1 cellular context compared by ENCODE assay signal in the genomic region with DNA sequence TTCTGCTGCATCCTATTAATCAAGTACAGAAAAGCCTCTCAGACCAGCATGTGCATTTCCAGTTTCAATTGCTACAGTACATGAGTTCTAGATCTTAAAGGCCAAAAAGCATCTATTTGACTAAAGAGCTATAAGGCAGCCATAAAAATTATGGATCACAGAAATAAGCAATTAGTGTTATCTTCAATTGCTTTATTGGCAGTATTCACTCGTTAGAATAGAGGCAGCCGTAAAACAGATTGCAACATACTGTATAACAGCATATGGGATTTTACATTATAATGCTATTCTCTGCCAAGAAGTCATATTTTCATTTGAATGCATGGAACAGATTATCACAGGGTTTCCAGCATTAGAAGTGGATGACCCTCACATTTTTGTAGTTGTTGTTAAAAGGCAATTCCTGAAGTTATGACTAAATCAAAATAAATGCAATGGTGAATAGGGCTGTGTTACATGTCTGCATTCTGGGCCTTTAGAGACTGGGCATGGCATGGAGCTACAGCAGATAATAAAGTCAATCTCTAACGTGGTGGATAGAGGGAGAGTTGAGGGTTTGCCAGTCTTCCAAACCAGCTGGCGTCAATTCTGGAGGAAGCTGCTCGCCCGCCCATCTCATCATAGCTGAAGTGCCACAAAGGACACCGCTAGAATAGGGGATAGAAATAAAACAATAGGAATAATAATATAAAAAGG.
TF ChIP-seq lines count a peak whose summit lies in the region.

No MANE protein-coding gene starts in this region.

TF ChIP-seq in HepG2, 621 proteins besides CTCF, POLR2A, EP300 and RAD21 (continued from another document):
- TF ChIP-seq, protein P1, sequence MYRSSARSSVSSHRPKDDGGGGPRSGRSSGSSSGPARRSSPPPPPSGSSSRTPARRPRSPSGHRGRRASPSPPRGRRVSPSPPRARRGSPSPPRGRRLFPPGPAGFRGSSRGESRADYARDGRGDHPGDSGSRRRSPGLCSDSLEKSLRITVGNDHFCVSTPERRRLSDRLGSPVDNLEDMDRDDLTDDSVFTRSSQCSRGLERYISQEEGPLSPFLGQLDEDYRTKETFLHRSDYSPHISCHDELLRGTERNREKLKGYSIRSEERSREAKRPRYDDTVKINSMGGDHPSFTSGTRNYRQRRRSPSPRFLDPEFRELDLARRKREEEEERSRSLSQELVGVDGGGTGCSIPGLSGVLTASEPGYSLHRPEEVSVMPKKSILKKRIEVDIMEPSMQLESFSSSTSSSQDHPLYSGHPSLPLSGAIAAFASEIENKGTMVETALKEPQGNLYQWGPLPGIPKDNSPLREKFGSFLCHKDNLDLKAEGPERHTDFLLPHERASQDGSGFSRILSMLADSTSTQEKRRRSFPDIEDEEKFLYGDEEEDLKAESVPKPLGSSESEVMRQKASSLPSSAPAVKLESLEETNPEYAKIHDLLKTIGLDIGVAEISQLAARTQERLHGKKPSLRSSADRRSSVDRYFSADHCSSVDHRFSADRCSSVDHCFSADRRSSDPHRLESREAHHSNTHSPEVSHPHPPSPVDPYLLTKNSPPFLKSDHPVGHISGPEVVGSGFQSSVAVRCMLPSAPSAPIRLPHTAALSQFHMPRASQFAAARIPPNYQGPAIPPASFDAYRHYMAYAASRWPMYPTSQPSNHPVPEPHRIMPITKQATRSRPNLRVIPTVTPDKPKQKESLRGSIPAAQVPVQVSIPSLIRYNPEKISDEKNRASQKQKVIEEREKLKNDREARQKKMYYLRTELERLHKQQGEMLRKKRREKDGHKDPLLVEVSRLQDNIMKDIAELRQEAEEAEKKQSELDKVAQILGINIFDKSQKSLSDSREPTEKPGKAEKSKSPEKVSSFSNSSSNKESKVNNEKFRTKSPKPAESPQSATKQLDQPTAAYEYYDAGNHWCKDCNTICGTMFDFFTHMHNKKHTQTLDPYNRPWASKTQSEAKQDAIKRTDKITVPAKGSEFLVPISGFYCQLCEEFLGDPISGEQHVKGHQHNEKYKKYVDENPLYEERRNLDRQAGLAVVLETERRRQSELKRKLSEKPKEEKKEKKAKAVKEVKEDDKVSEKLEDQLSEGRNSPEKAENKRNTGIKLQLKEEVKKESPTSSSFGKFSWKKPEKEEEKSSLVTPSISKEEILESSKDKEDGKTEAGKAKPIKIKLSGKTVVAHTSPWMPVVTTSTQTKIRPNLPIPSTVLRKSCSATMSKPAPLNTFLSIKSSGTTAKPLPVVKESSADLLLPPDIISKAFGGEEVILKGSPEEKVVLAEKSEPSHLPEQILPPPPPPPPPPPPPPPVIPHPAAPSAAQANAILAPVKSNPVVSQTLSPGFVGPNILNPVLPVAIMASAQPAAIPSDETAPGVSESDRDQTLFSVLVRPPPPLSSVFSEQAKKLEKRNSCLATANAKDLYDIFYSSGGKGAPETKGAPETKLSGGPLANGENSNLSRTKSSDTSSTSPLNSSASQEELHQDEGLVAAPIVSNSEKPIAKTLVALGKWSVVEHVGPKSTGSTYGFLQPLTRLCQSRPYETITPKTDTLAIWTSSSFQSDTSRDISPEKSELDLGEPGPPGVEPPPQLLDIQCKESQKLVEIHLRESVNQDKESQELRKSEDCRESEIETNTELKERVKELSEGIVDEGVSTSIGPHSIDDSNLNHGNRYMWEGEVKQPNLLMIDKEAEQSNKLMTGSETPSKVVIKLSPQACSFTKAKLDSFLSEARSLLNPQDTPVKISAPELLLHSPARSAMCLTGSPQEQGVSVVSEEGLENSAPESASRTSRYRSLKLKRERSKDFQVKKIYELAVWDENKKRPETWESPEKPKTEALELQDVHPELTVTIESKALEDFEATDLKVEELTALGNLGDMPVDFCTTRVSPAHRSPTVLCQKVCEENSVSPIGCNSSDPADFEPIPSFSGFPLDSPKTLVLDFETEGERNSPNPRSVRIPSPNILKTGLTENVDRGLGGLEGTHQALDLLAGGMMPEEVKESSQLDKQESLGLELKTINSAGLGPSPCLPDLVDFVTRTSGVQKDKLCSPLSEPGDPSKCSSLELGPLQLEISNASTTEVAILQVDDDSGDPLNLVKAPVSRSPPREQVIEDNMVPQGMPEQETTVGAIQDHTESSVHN (CRISPR knock-in tag; IDR thresholded peaks at IDR 0.05) = no peak
- TF ChIP-seq, protein P2, sequence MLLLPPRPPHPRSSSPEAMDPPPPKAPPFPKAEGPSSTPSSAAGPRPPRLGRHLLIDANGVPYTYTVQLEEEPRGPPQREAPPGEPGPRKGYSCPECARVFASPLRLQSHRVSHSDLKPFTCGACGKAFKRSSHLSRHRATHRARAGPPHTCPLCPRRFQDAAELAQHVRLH (CRISPR knock-in tag; IDR thresholded peaks at IDR 0.05; ENCODE audit: borderline replicate concordance, low read depth) = no peak
- no peak for TF ChIP-seq MBD4 (IDR thresholded peaks at IDR 0.05; ENCODE audit: borderline replicate concordance, low read length)
- TF ChIP-seq SMYD3 (CRISPR knock-in tag; IDR thresholded peaks at IDR 0.05) = no peak
TF ChIP-seq in HepG2: peak in this region for 1.
